1 cellular context compared by ENCODE assay signal in the genomic region with DNA sequence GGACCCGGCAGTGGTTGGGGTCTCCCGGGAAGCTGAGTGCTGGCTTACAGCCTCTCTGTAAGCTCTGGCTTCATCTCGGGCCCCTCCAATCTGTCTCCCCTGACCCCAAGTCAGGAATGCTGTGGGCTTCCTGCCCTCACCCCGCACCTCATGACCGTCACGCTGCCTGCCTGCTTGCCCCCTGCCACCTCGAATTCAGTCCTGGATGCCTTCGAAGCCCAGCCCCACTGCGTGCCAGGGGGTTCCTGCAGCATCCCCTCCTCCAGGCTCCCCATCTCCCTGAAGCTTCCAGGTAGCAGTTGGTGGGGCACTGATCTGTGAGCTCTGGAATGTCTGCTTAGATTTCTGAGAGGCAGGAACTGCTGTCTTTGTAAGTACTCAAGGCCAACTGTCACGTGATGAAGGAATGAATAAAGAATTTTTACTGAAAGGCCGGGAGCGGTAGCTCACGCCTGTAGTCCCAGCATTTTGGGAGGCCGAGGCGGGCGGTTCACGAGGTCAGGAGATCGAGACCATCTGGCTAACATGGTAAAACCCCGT.
TF ChIP-seq lines count a peak whose summit lies in the region.

No MANE protein-coding gene starts in this region.

TF ChIP-seq in H1, 55 proteins besides CTCF, POLR2A, EP300 and RAD21:
- TF ChIP-seq, protein P1, sequence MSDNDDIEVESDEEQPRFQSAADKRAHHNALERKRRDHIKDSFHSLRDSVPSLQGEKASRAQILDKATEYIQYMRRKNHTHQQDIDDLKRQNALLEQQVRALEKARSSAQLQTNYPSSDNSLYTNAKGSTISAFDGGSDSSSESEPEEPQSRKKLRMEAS (IDR thresholded peaks at IDR 0.05), result peak; percentile 29; the same call in 1 of the 2 replicates
- TF ChIP-seq, protein P2, sequence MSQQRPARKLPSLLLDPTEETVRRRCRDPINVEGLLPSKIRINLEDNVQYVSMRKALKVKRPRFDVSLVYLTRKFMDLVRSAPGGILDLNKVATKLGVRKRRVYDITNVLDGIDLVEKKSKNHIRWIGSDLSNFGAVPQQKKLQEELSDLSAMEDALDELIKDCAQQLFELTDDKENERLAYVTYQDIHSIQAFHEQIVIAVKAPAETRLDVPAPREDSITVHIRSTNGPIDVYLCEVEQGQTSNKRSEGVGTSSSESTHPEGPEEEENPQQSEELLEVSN (IDR thresholded peaks at IDR 0.05), result peak; percentile 9; the same call in 1 of the 2 replicates
- TF ChIP-seq SP1 (IDR thresholded peaks at IDR 0.05; ENCODE audit: low read depth, low read length), result no peak
